ENCODE assay signal across 8 cellular contexts in the genomic region with DNA sequence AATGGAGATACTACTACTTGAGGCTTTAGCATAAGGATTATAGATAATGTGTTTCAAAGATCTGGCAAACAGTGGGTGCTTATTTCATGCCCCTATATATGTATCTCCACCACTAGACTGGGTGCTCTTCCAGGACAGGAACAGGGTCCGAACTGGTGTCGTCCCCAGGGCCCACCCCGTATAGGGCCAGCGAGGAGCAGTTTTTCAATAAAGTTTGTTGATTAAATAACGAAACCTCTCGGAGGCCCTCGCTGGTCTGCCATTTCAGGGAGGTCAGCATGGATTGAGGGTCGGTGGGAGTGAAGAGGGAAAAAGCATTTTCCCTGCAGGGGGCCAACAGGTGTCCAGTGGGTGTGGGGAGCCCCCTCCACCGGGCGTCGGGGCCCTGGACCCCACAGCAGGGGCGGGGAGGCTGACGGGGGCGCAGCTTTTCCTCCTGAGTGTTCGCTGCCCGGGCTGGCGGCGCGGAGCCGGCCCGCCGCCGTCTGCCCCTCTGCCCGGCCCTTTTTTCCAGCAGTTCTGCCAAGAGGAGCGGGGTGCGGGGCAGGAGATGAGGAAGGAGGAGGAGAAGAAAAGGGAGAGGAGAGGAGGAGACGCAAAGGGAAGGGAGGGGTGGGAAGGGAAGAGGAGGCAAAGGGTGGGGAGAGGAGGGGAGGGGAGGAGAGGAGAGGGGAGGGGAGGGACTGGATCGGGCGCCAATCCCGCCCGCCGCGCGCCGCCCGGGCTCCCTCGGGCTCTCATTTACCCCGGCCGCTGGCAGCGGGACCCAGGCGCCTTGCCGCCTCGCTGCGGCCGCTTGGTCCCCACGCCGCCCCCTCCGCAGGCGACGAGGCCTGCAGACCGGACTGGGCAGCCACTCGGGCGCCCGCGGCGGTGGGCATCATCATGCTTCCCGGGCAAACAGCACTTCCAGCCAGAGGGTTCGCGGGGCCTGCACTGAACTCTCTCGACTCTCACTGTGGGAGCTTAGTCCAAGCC.
DNase-seq lines count a peak whose midpoint lies in the region; ATAC-seq, FAIRE-seq and TF ChIP-seq lines count a peak whose summit lies in the region.

No MANE protein-coding gene starts in this region.

- peak overlapping the region; percentile 61 for H3K4me3 ChIP-seq in smooth muscle cell

- no peaks in the 10 kb centered on the region for H3K79me2 ChIP-seq in smooth muscle cell (ENCODE audit: low read depth)

- 9% methylated on average over 38 of the region's 60 CpGs for WGBS in smooth muscle cell (ENCODE audit: low lambda C conversion rate)

- no peaks in the 10 kb centered on the region for H3K4me1 ChIP-seq in smooth muscle cell (ENCODE audit: low read depth)

- no peak for DNase-seq in activated naive CD4-positive, alpha-beta T cell treated with anti-CD3 and anti-CD28 coated beads, Interleukin-2, amount 10 ng/mL, durations not matched to agents 7 days and 5 days
- DNase-seq in activated naive CD4-positive, alpha-beta T cell (lab: John Stamatoyannopoulos, UW) = no peak
- no peak for DNase-seq in chondrocyte (ENCODE audit: low spot score)
- DNase-seq in smooth muscle cell (lab: John Stamatoyannopoulos, UW; ENCODE audit: unreplicated experiment) = no peak
- no peak for DNase-seq in GM12891 (ENCODE audit: insufficient read length, low spot score)
- no peak for DNase-seq in Kasumi-1 (lab: John Stamatoyannopoulos, UW)

- ATAC-seq in HG03097 (IDR thresholded peaks at IDR 0.05; ENCODE audit: low FRiP score, unreplicated experiment) = no peak

- H3K36me3 Mint-ChIP-seq in activated naive CD4-positive, alpha-beta T cell treated with anti-CD3 and anti-CD28 coated beads, Interleukin-2, amount 10 ng/mL, durations not matched to agents 7 days and 5 days = no peaks in the 10 kb centered on the region
- H3K36me3 Mint-ChIP-seq in chondrocyte (ENCODE audit: low read depth) = no peaks in the 10 kb centered on the region

- no peaks in the 10 kb centered on the region for H3F3A ChIP-seq in smooth muscle cell (ENCODE audit: low read depth)

- H3K4me1 Mint-ChIP-seq in activated naive CD4-positive, alpha-beta T cell treated with anti-CD3 and anti-CD28 coated beads, Interleukin-2, amount 10 ng/mL, durations not matched to agents 7 days and 5 days = peaks cover 14% of the 10 kb centered on the region
- peaks cover 29% of the 10 kb centered on the region for H3K4me1 Mint-ChIP-seq in chondrocyte (ENCODE audit: low read depth)

- H3K27ac Mint-ChIP-seq in activated naive CD4-positive, alpha-beta T cell treated with anti-CD3 and anti-CD28 coated beads, Interleukin-2, amount 10 ng/mL, durations not matched to agents 7 days and 5 days = no peak overlapping the region
- H3K27ac Mint-ChIP-seq in chondrocyte (ENCODE audit: unreplicated experiment) = peak overlapping the region; percentile 37

- peaks cover 61% of the 10 kb centered on the region for H3K27me3 Mint-ChIP-seq in activated naive CD4-positive, alpha-beta T cell treated with anti-CD3 and anti-CD28 coated beads, Interleukin-2, amount 10 ng/mL, durations not matched to agents 7 days and 5 days
- H3K27me3 Mint-ChIP-seq in chondrocyte (ENCODE audit: low read depth) = no peaks in the 10 kb centered on the region

- H4K20me1 ChIP-seq in smooth muscle cell (ENCODE audit: low read depth) = no peaks in the 10 kb centered on the region

- peak overlapping the region; percentile 31 for H3K9ac ChIP-seq in smooth muscle cell (ENCODE audit: low read depth)

- no peak for TF ChIP-seq POLR2A in GM12891 (IDR thresholded peaks at IDR 0.05; ENCODE audit: low read depth, low read length)

- H3K4me3 Mint-ChIP-seq in activated naive CD4-positive, alpha-beta T cell treated with anti-CD3 and anti-CD28 coated beads, Interleukin-2, amount 10 ng/mL, durations not matched to agents 7 days and 5 days = peak overlapping the region; percentile 62
- peak overlapping the region; percentile 54 for H3K4me3 Mint-ChIP-seq in chondrocyte (ENCODE audit: unreplicated experiment)

- H3K27me3 ChIP-seq in layer of hippocampus (ENCODE audit: control insufficient read depth, insufficient read depth, low read length) (no peaks in the 10 kb centered on the region), smooth muscle cell (ENCODE audit: low read depth) (peaks cover 42% of the 10 kb centered on the region)

- H3K27ac ChIP-seq in layer of hippocampus (ENCODE audit: low read depth, low read length) (peak overlapping the region; percentile 12), smooth muscle cell (ENCODE audit: low read depth) (no peak overlapping the region)

- peak overlapping the region; percentile 92 for H2AFZ ChIP-seq in smooth muscle cell (ENCODE audit: low read depth)

- H3K4me2 ChIP-seq in smooth muscle cell = peak overlapping the region; percentile 94

- H3K9me3 ChIP-seq in smooth muscle cell (replicated peaks; ENCODE audit: low read depth) = no peaks in the 10 kb centered on the region

- CTCF ChIA-PET in activated naive CD4-positive, alpha-beta T cell treated with anti-CD3 and anti-CD28 coated beads, Interleukin-2, amount 10 ng/mL, durations not matched to agents 7 days and 5 days (lab: Charles Lee) = no interaction called here

- TF ChIP-seq CTCF in chondrocyte (IDR thresholded peaks at IDR 0.05) (no peak), smooth muscle cell (IDR thresholded peaks at IDR 0.05; ENCODE audit: borderline replicate concordance, insufficient read depth, poor library complexity, severe bottlenecking) (no peak)

- no peaks in the 10 kb centered on the region for H3K9me3 Mint-ChIP-seq in activated naive CD4-positive, alpha-beta T cell treated with anti-CD3 and anti-CD28 coated beads, Interleukin-2, amount 10 ng/mL, durations not matched to agents 7 days and 5 days
- no peaks in the 10 kb centered on the region for H3K9me3 Mint-ChIP-seq in chondrocyte (ENCODE audit: low read depth)

- H3K36me3 ChIP-seq in smooth muscle cell (ENCODE audit: low read depth) = no peaks in the 10 kb centered on the region

- FAIRE-seq in GM12891 (lab: Jason Lieb, UNC) = no peak

TF ChIP-seq in GM12891, 5 proteins besides CTCF, POLR2A, EP300 and RAD21:
- no peak for TF ChIP-seq PAX5 (IDR thresholded peaks at IDR 0.05; ENCODE audit: insufficient read depth, low read length, severe bottlenecking)
- no peak for TF ChIP-seq SPI1 (IDR thresholded peaks at IDR 0.05; ENCODE audit: low read depth, low read length)
- no peak for TF ChIP-seq POU2F2 (IDR thresholded peaks at IDR 0.05; ENCODE audit: low read depth, low read length)
- no peak for TF ChIP-seq POLR2AphosphoS5 (IDR thresholded peaks at IDR 0.05; ENCODE audit: low read depth, low read length)
- no peak for TF ChIP-seq TAF1 (IDR thresholded peaks at IDR 0.05; ENCODE audit: low read depth, low read length)
